ENCODE assay signal across 30 cellular contexts in genomic region chr4:26271703-26272102, GRCh38.
"Had no signal": no experiment of that assay in that cellular context is flagged by ENCODE, and none has a peak within 500 bp of the region (broad histone marks: within the 10 kb centered on the region; RNA-seq: fewer than 3 reads in every experiment).

No MANE protein-coding gene starts in this region.

- H3K27ac ChIP-seq: adrenal gland, body of pancreas, breast epithelium, coronary artery, esophagus muscularis mucosa, gastroesophageal sphincter had no signal

- H3K9me3 ChIP-seq: adrenal gland, body of pancreas, breast epithelium, esophagus muscularis mucosa, gastroesophageal sphincter, heart right ventricle had no signal

- H3K27me3 ChIP-seq: adrenal gland, body of pancreas, breast epithelium, esophagus muscularis mucosa, gastroesophageal sphincter had no signal

- ATAC-seq: activated CD4-positive, alpha-beta T cell treated with anti-CD3 and anti-CD28 coated beads for 36 hours; activated CD8-positive, alpha-beta memory T cell treated with anti-CD3 and anti-CD28 coated beads, Interleukin-2, amount 10 ng/mL, durations not matched to agents 7 days and 5 days; activated CD8-positive, alpha-beta T cell treated with anti-CD3 and anti-CD28 coated beads, Interleukin-2, amount 10 ng/mL, durations not matched to agents 7 days and 5 days; activated naive CD8-positive, alpha-beta T cell treated with anti-CD3 and anti-CD28 coated beads, Interleukin-2, amount 50 U/mL, for 24 hours; body of pancreas; effector memory CD8-positive, alpha-beta T cell; gastroesophageal sphincter; heart right ventricle; T-helper 17 cell had no signal

- H3K4me3 ChIP-seq: adrenal gland, body of pancreas, breast epithelium, coronary artery, esophagus muscularis mucosa, gastroesophageal sphincter, heart right ventricle had no signal

- DNase-seq: activated CD4-positive, alpha-beta memory T cell treated with anti-CD3 and anti-CD28 coated beads for 36 hours; activated CD4-positive, alpha-beta T cell treated with anti-CD3 and anti-CD28 coated beads for 36 hours; activated CD4-positive, alpha-beta T cell treated with anti-CD3 and anti-CD28 coated beads, Interleukin-2, amount 10 ng/mL, durations not matched to agents 24 days and 14 days; activated CD4-positive, CD25-positive, alpha-beta regulatory T cell; activated CD4-positive, CD25-positive, alpha-beta regulatory T cell treated with anti-CD3 and anti-CD28 coated beads, Interleukin-2, amount 50 U/mL, for 72 hours; activated CD8-positive, alpha-beta memory T cell treated with anti-CD3 and anti-CD28 coated beads, Interleukin-2, amount 10 ng/mL, durations not matched to agents 7 days and 5 days; activated CD8-positive, alpha-beta memory T cell treated with anti-CD3 and anti-CD28 coated beads, Interleukin-2, amount 50 U/mL, for 4 hours; activated CD8-positive, alpha-beta T cell treated with anti-CD3 and anti-CD28 coated beads, Interleukin-2, amount 10 ng/mL, durations not matched to agents 7 days and 5 days; activated effector memory CD4-positive, alpha-beta T cell treated with anti-CD3 and anti-CD28 coated beads, Interleukin-2, amount 50 U/mL, for 16 hours; activated naive CD4-positive, alpha-beta T cell treated with anti-CD3 and anti-CD28 coated beads for 36 hours; activated naive CD8-positive, alpha-beta T cell treated with anti-CD3 and anti-CD28 coated beads for 36 hours; activated naive CD8-positive, alpha-beta T cell treated with anti-CD3 and anti-CD28 coated beads, Interleukin-2, amount 50 U/mL, for 24 hours; activated T-cell treated with anti-CD3 and anti-CD28 coated beads, Interleukin-2, amount 50 U/mL, for 1 hour; activated T-cell treated with anti-CD3 and anti-CD28 coated beads, Interleukin-2, amount 50 U/mL, for 48 hours; adrenal gland; amygdala; aorta; body of pancreas; dermis blood vessel endothelial cell; effector CD4-positive, alpha-beta T cell; effector memory CD8-positive, alpha-beta T cell; erythroblast; foreskin melanocyte; heart right ventricle; T-helper 1 cell; T-helper 17 cell had no signal

- H3K4me1 ChIP-seq: adrenal gland, body of pancreas, breast epithelium had no signal

- H3K36me3 ChIP-seq: adrenal gland, breast epithelium, esophagus muscularis mucosa, gastroesophageal sphincter, heart right ventricle had no signal
